Comparison of ENCODE assay signal across 8 cellular contexts in the genomic region with DNA sequence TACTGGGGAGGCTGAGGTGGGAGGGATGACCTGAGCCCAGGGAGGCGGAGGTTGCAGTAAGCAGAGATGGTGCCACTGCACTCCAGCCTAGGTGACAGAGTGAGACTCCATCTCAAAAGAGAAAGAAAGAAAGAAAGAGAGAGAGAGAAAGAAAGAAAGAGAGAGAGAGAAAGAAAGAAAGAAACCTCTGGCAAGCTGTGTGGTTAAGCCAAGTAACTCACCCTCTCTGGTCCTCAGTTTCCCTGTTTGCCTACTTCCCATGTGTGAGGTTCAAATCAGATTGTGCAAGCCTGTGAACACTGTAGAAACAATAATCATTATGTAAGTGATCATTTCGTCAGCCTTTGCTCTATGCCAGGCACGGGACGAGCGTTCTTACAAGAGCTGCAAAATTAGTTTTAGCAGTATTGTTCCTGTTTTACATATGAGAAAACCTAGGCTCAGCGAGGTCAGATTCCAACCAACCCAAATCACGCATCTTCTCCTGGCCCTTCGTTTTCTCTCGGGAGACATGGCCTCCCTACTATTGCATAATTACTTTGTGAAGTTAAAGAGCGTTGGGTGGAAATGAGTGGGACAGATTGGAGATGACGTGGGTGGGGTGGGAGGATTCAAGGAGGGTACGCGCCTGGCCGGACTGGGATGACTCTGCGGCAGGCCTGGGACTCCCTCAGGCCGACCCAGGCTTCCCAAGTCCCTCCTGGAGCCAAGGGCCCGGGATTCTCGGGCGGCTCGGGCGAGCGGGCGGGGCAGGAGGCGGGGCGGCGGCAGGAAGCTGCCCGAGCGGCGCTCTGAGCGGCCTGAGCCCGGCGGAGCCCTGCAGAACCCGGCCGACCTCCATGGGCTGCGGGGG. TPM values are rescaled to one million over a fixed set of nuclear protein-coding genes. Genes with fewer than 3 reads are reported as not detected.
DNase-seq lines count a peak whose midpoint lies in the region; ATAC-seq, FAIRE-seq and TF ChIP-seq lines count a peak whose summit lies in the region.

TSS of gene SNX21 (plus strand) at position 770 of the 853 bp plus-strand sequence. CDS start 121 bp downstream, outside the sequence.

- peak; percentile 89 for ATAC-seq in left ventricle myocardium superior
- peak; percentile 89 to 92 (median 91) for ATAC-seq in pancreas
- no peak for ATAC-seq in HG03520 (IDR thresholded peaks at IDR 0.05; ENCODE audit: unreplicated experiment)

- TF ChIP-seq CTCF in HL-60 (IDR thresholded peaks at IDR 0.05; ENCODE audit: insufficient read depth, low read length) (no peak), astrocyte of the spinal cord (IDR thresholded peaks at IDR 0.05; ENCODE audit: low read depth, low read length) (no peak), pancreas (IDR thresholded peaks at IDR 0.05) (no peak)

- H3K27me3 ChIP-seq in HL-60 (ENCODE audit: insufficient read depth, poor library complexity, severe bottlenecking) (no peaks in the 10 kb centered on the region), pancreas (no peaks in the 10 kb centered on the region)

- no peaks in the 10 kb centered on the region for H3K9me3 ChIP-seq in pancreas

- FAIRE-seq in pancreas (lab: Jason Lieb, UNC): no peak

- DNase-seq in DMS53 treated with DMSO at 0.1 percent for 48 hours (lab: John Stamatoyannopoulos, UW; ENCODE audit: unreplicated experiment): peak; percentile 47
- DNase-seq in HL-60 (ENCODE audit: low read depth in 1 of 2, low spot score in 1 of 2): peak; percentile 79 to 89
- peak; percentile 93 for DNase-seq in RKO (ENCODE audit: low spot score)
- peak; percentile 92 for DNase-seq in astrocyte of the spinal cord (ENCODE audit: low read depth, low spot score)
- DNase-seq in left ventricle myocardium superior: peak; percentile 92
- DNase-seq in pancreas: peak in 5 of 6 donors; percentile 63 to 84 (median 73)
- DNase-seq in GM19240 (ENCODE audit: insufficient read length, low spot score): no peak

- in situ Hi-C loops in astrocyte of the spinal cord (cut with HindIII; ENCODE audit: low sequenced_read_pairs): no loop called here

- intact Hi-C loops in left ventricle myocardium superior (cut with micrococcal nuclease): no loop called here
- intact Hi-C loops in pancreas (cut with DNase I): no loop called here

- H3K4me1 ChIP-seq in pancreas: no peaks in the 10 kb centered on the region

- H3K27ac ChIP-seq in HL-60 (replicated peaks) (peak within 1 kb of the TSS; percentile 51), pancreas (peak within 1 kb of the TSS; percentile 37 to 77 (median 70))

- no peaks in the 10 kb centered on the region for H3K36me3 ChIP-seq in pancreas

- 11 to 13% methylated on average over 28 to 35 of the region's 35 CpGs for WGBS in pancreas, 2 donors

- H3K4me3 ChIP-seq in HL-60 (replicated peaks; ENCODE audit: insufficient read depth, low read length): peak within 1 kb of the TSS; percentile 57
- H3K4me3 ChIP-seq in astrocyte of the spinal cord (ENCODE audit: low read depth, low read length): peak within 1 kb of the TSS; percentile 67
- H3K4me3 ChIP-seq in pancreas: peak within 1 kb of the TSS; percentile 58 to 84 (median 72)

RNA-seq across cellular contexts. Expression of gene SNX21, which starts in this region (rescaled TPM):
- total RNA-seq in left ventricle myocardium superior: 21.3 TPM
- total RNA-seq in pancreas: 1 to 10 TPM; 4.6 to 8.9 (median 5.9) TPM
- polyA plus RNA-seq in pancreas: 10 to 100 TPM; 11.3 to 22.6 TPM
